21 cellular contexts compared by ENCODE assay signal in the genomic region with DNA sequence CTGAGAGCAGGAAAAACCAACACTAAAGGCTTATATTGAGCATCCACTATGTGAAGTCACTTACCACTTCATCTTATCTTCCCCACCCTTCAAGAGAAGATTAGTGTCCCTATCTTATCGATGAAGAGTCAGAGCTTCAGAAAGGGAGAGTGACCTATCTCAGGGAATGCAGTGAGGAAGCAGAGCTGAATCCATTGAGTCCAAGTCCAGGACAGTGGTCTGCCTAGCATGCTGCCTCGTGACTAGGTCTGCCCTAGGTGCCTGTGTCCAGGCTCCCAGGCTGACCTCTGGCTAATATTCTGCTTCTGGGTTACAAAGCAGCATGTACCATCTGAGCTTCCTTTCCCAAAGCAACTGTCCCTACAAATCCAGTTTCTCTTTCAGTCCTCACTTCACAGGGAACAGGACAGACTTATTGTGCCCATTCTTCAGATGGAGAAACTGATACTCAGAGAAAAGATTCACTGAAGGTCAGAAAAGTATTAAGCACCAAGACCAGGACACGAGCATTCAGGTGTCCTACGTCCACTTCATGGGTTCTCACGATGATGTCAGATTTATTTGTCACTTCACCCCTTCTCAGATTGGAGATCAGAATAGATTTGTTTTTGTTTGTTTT. TPM values are rescaled to one million over a fixed set of nuclear protein-coding genes. Genes with fewer than 3 reads are reported as not detected.
DNase-seq lines count a peak whose midpoint lies in the region; ATAC-seq and TF ChIP-seq lines count a peak whose summit lies in the region.
"Had no signal": no experiment of that assay in that cellular context is flagged by ENCODE, and none has a peak within 500 bp of the region (broad histone marks: within the 10 kb centered on the region; RNA-seq: fewer than 3 reads in every experiment).

No MANE protein-coding gene starts in this region.

- H3K9ac ChIP-seq in PC-3 (ENCODE audit: low read length): no peak overlapping the region
- peak overlapping the region; percentile 94 for H3K9ac ChIP-seq in endodermal cell (ENCODE audit: extremely low read depth, low read length, poor library complexity, severe bottlenecking)

- TF ChIP-seq CTCF in PC-3 (conservative IDR thresholded peaks at IDR 0.05; ENCODE audit: low read depth, low read length) (no peak), endodermal cell (conservative IDR thresholded peaks at IDR 0.05) (no peak), osteoblast (IDR thresholded peaks at IDR 0.05; ENCODE audit: extremely low read depth, low read depth, low read length) (no peak)

- H3K27me3 ChIP-seq in PC-3 (ENCODE audit: low read length) (no peaks in the 10 kb centered on the region), endodermal cell (ENCODE audit: control insufficient read depth, insufficient read depth, low read length, poor library complexity, severe bottlenecking) (peaks cover 5% of the 10 kb centered on the region), osteoblast (ENCODE audit: insufficient read depth, low read length) (no peaks in the 10 kb centered on the region)
- H3K27me3 ChIP-seq: colonic mucosa had no signal

- no TSS peak for BruUV-seq in PC-3 (replicated peaks; lab: Mats Ljungman, UMichigan)

- H3K4me1 ChIP-seq in PC-3 (ENCODE audit: insufficient read depth, low read length) (peaks cover 47% of the 10 kb centered on the region), endodermal cell (ENCODE audit: control insufficient read depth, insufficient read depth, low read length) (peaks cover 15% of the 10 kb centered on the region), osteoblast (ENCODE audit: insufficient read depth, low read length) (peaks cover 58% of the 10 kb centered on the region)
- H3K4me1 ChIP-seq: colonic mucosa, esophagus squamous epithelium had no signal

- ATAC-seq in PC-3: no peak
- ATAC-seq: activated T-cell treated with anti-CD3 and anti-CD28 coated beads, Interleukin-2, amount 50 U/mL, for 4 hours had no signal

- H3K4me1 Mint-ChIP-seq in endodermal cell: peaks cover 70% of the 10 kb centered on the region
- no peaks in the 10 kb centered on the region for H3K4me1 Mint-ChIP-seq in activated CD4-positive, alpha-beta memory T cell treated with anti-CD3 and anti-CD28 coated beads for 36 hours (ENCODE audit: low read depth)

- H3K9me3 ChIP-seq in PC-3 (ENCODE audit: low read length) (no peaks in the 10 kb centered on the region), endodermal cell (ENCODE audit: control insufficient read depth, low read length) (no peaks in the 10 kb centered on the region), osteoblast (ENCODE audit: low read depth, low read length) (no peaks in the 10 kb centered on the region)
- H3K9me3 ChIP-seq: colonic mucosa, esophagus squamous epithelium had no signal

- H2AFZ ChIP-seq in PC-3 (ENCODE audit: low read length) (peak overlapping the region; percentile 37; the same call in 1 of the 2 replicates), osteoblast (ENCODE audit: low read length) (no peak overlapping the region)

- DNase-seq in CMK (ENCODE audit: low read depth): peak; percentile 53
- no peak for DNase-seq in PC-3
- DNase-seq in endodermal cell: no peak
- peak; percentile 49 for DNase-seq in osteoblast (ENCODE audit: insufficient read length, low spot score, missing footprints)
- no peak for DNase-seq in NCI-H1436 treated with DMSO at 0.1 percent for 48 hours (lab: John Stamatoyannopoulos, UW)
- DNase-seq in NCI-H2029 (lab: John Stamatoyannopoulos, UW): no peak
- DNase-seq in activated CD4-positive, alpha-beta memory T cell treated with anti-CD3 and anti-CD28 coated beads for 36 hours: no peak
- no peak for DNase-seq in NCI-H1417 (lab: John Stamatoyannopoulos, UW)
- DNase-seq: activated CD4-positive, alpha-beta T cell treated with anti-CD3 and anti-CD28 coated beads, Interleukin-2, amount 10 ng/mL, durations not matched to agents 24 days and 14 days; activated T-cell treated with anti-CD3 and anti-CD28 coated beads, Interleukin-2, amount 50 U/mL, for 4 hours; colonic mucosa; esophagus squamous epithelium; hypothalamus; NCI-H187 treated with DMSO at 0.1 percent for 48 hours; NCI-H526 treated with DMSO at 0.1 percent for 48 hours; nucleus accumbens; RPMI8226; small intestine had no signal

- no peak overlapping the region for H3K4me3 ChIP-seq in PC-3 (ENCODE audit: low read length)
- no peak overlapping the region for H3K4me3 ChIP-seq in endodermal cell (ENCODE audit: low read length)
- H3K4me3 ChIP-seq in osteoblast (ENCODE audit: insufficient read depth, low read length): no peak overlapping the region
- H3K4me3 ChIP-seq: colonic mucosa, esophagus squamous epithelium had no signal

- POLR2A ChIA-PET in PC-3 (lab: Charles Lee; ENCODE audit: unreplicated experiment): no interaction called here
- POLR2A ChIA-PET in activated CD4-positive, alpha-beta memory T cell treated with anti-CD3 and anti-CD28 coated beads for 36 hours (lab: Charles Lee): no interaction called here

- H3K27ac Mint-ChIP-seq in endodermal cell: peak overlapping the region; percentile 98
- H3K27ac Mint-ChIP-seq in activated CD4-positive, alpha-beta memory T cell treated with anti-CD3 and anti-CD28 coated beads for 36 hours: no peak overlapping the region
- H3K27ac Mint-ChIP-seq: activated CD4-positive, alpha-beta T cell treated with anti-CD3 and anti-CD28 coated beads, Interleukin-2, amount 10 ng/mL, durations not matched to agents 24 days and 14 days; stimulated activated naive CD8-positive, alpha-beta T cell treated with anti-CD3 and anti-CD28 coated beads, Interleukin-15, Interleukin-2, amounts not matched to agents 100 ng/mL and 50 ng/mL, for 24 hours; T-helper 2 cell treated with Interferon-gamma antibody and Interleukin-4, amounts not matched to agents 5 μg/mL and 100 μg/mL, for 36 hours had no signal

- CTCF ChIA-PET in PC-3 (lab: Charles Lee): interaction anchor here (0.6 kb wide), 1 partner anchor 326 kb away, joined by 6 read pairs; no protein-coding TSS in a partner anchor
- CTCF ChIA-PET in activated CD4-positive, alpha-beta memory T cell treated with anti-CD3 and anti-CD28 coated beads for 36 hours (lab: Charles Lee): interaction anchor here (1.3 kb wide), 2 partner anchors 10 to 12 kb away, joined by 3 read pairs; no protein-coding TSS in a partner anchor

- peaks cover 64% of the 10 kb centered on the region for H3K27me3 Mint-ChIP-seq in endodermal cell (ENCODE audit: insufficient read depth)
- peaks cover 27% of the 10 kb centered on the region for H3K27me3 Mint-ChIP-seq in activated CD4-positive, alpha-beta memory T cell treated with anti-CD3 and anti-CD28 coated beads for 36 hours

- H3K4me3 Mint-ChIP-seq in endodermal cell: peak overlapping the region; percentile 53
- H3K4me3 Mint-ChIP-seq in activated CD4-positive, alpha-beta memory T cell treated with anti-CD3 and anti-CD28 coated beads for 36 hours: no peak overlapping the region
- H3K4me3 Mint-ChIP-seq: activated CD4-positive, alpha-beta T cell treated with anti-CD3 and anti-CD28 coated beads, Interleukin-2, amount 10 ng/mL, durations not matched to agents 24 days and 14 days; activated T-cell treated with anti-CD3 and anti-CD28 coated beads, Interleukin-2, amount 50 U/mL, for 4 hours; stimulated activated naive CD8-positive, alpha-beta T cell treated with anti-CD3 and anti-CD28 coated beads, Interleukin-15, Interleukin-2, amounts not matched to agents 100 ng/mL and 50 ng/mL, for 24 hours; T-helper 2 cell treated with Interferon-gamma antibody and Interleukin-4, amounts not matched to agents 5 μg/mL and 100 μg/mL, for 36 hours had no signal

- H3K4me2 ChIP-seq in PC-3 (ENCODE audit: low read length): peak overlapping the region; percentile 62
- H3K4me2 ChIP-seq in osteoblast (ENCODE audit: insufficient read depth, low read length): peak overlapping the region; percentile 73

- H4K20me1 ChIP-seq in PC-3 (ENCODE audit: low read length) (no peaks in the 10 kb centered on the region), osteoblast (ENCODE audit: insufficient read depth, low read length) (no peaks in the 10 kb centered on the region)

- H3K36me3 Mint-ChIP-seq in endodermal cell (ENCODE audit: low read depth): no peaks in the 10 kb centered on the region
- no peaks in the 10 kb centered on the region for H3K36me3 Mint-ChIP-seq in activated CD4-positive, alpha-beta memory T cell treated with anti-CD3 and anti-CD28 coated beads for 36 hours

- intact Hi-C loops in PC-3 (cut with micrococcal nuclease): no loop called here
- intact Hi-C loops in activated CD4-positive, alpha-beta memory T cell treated with anti-CD3 and anti-CD28 coated beads for 36 hours (cut with micrococcal nuclease): no loop called here

- H3K27ac ChIP-seq in PC-3 (ENCODE audit: low read length) (no peak overlapping the region), endodermal cell (ENCODE audit: low read depth, low read length) (peak overlapping the region; percentile 90), osteoblast (ENCODE audit: low read depth, low read length) (peak overlapping the region; percentile 84)
- H3K27ac ChIP-seq: C4-2B, colonic mucosa, esophagus squamous epithelium had no signal

- no peaks in the 10 kb centered on the region for H3K79me2 ChIP-seq in PC-3 (ENCODE audit: low read length)
- no peaks in the 10 kb centered on the region for H3K79me2 ChIP-seq in osteoblast (ENCODE audit: insufficient read depth, low read length)

- H3K9me3 Mint-ChIP-seq in endodermal cell: peaks cover 4% of the 10 kb centered on the region
- H3K9me3 Mint-ChIP-seq in activated CD4-positive, alpha-beta memory T cell treated with anti-CD3 and anti-CD28 coated beads for 36 hours: no peaks in the 10 kb centered on the region
- H3K9me3 Mint-ChIP-seq: activated CD4-positive, alpha-beta T cell treated with anti-CD3 and anti-CD28 coated beads, Interleukin-2, amount 10 ng/mL, durations not matched to agents 24 days and 14 days; activated T-cell treated with anti-CD3 and anti-CD28 coated beads, Interleukin-2, amount 50 U/mL, for 4 hours; stimulated activated naive CD8-positive, alpha-beta T cell treated with anti-CD3 and anti-CD28 coated beads, Interleukin-15, Interleukin-2, amounts not matched to agents 100 ng/mL and 50 ng/mL, for 24 hours; T-helper 2 cell treated with Interferon-gamma antibody and Interleukin-4, amounts not matched to agents 5 μg/mL and 100 μg/mL, for 36 hours had no signal

- H3K9me2 ChIP-seq in PC-3 (replicated peaks; ENCODE audit: low read length): no peaks in the 10 kb centered on the region

- no peaks in the 10 kb centered on the region for H3F3A ChIP-seq in PC-3 (ENCODE audit: low read length, unreplicated experiment)

- H3K36me3 ChIP-seq in PC-3 (ENCODE audit: low read depth, low read length) (no peaks in the 10 kb centered on the region), endodermal cell (ENCODE audit: control insufficient read depth, insufficient read depth, low read length) (no peaks in the 10 kb centered on the region), osteoblast (ENCODE audit: insufficient read depth, low read length) (no peaks in the 10 kb centered on the region)
- H3K36me3 ChIP-seq: colonic mucosa, esophagus squamous epithelium had no signal

- WGBS in endodermal cell (ENCODE audit: insufficient coverage in 1 of 2, insufficient read length in 1 of 2), 2 experiments: 46 to 47% methylated on average over 3 to 5 of the region's 5 CpGs

RNA-seq across cellular contexts. Expression of a gene that starts 13.3 kb away (rescaled TPM):
- total RNA-seq in PC-3 (2014; rRNA removed) (11.6 and 12.8 TPM in 2 replicates), endodermal cell (10 to 100 TPM; 20.6 to 21.9 TPM), osteoblast (15.9 and 23.9 TPM in 2 replicates)
- 65.2 TPM for polyA plus RNA-seq in endodermal cell (2013, experiment 1 of 2)
- polyA plus RNA-seq in endodermal cell (2013, experiment 2 of 2): 64.6 TPM
- not detected for total RNA-seq in activated CD4-positive, alpha-beta memory T cell treated with anti-CD3 and anti-CD28 coated beads for 36 hours
- total RNA-seq: activated CD4-positive, alpha-beta T cell treated with anti-CD3 and anti-CD28 coated beads, Interleukin-2, amount 10 ng/mL, durations not matched to agents 24 days and 14 days had no signal

RNA-seq across cellular contexts. Expression of a gene that starts 40.8 kb away (rescaled TPM):
- total RNA-seq in PC-3 (2014; rRNA removed): 22.7 and 30.1 TPM in 2 replicates
- 10 to 100 TPM; 49.9 to 55.2 TPM for total RNA-seq in endodermal cell
- polyA plus RNA-seq in endodermal cell (2013, experiment 1 of 2): 33.0 TPM
- 31.2 TPM for polyA plus RNA-seq in endodermal cell (2013, experiment 2 of 2)
- 30.6 and 33.3 TPM in 2 replicates for total RNA-seq in osteoblast
- 10 to 100 TPM; 38.5 to 40.8 TPM for total RNA-seq in activated CD4-positive, alpha-beta memory T cell treated with anti-CD3 and anti-CD28 coated beads for 36 hours

Comparison
In these comparisons a context has a peak if more than half of its experiments do, and no peak if none do; other contexts are left out.
1. DNase-seq: peak in CMK (single experiment) and osteoblast (single experiment); none in PC-3 (single experiment), endodermal cell (single experiment), NCI-H1436 treated with DMSO at 0.1 percent for 48 hours (single experiment), NCI-H2029 (single experiment), activated CD4-positive, alpha-beta memory T cell treated with anti-CD3 and anti-CD28 coated beads for 36 hours (single experiment) and NCI-H1417 (0 of 3).
2. RNA of a gene that starts 13.3 kb away (total RNA-seq): 20.6 to 21.9 TPM in endodermal cell, 15.9 to 23.9 TPM in osteoblast and 11.6 to 12.8 TPM in PC-3; not detected in activated CD4-positive, alpha-beta memory T cell treated with anti-CD3 and anti-CD28 coated beads for 36 hours; every median in the first group is over 10 times any median in the second.